Comparison of ENCODE assay signal across 29 cellular contexts in the genomic region with DNA sequence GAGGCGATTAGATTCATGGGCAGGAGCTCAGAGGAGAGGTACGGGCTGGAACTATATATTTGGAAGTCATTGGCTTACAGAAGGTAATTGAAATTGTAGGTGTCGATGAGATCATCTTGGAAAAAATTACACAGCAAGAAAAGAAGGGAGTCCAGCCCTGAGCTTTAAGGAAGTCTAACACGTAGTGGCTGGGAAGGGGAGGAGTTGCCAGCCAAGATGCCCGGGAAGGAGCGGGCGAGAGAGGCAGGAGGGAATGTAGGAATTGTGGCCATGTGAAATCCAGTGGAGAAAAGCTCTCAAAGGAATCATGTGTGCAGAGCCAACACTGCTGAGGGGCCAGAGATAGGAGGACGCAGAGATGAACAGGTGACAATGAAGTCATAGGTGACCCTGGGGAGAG. TPM values are rescaled to one million over a fixed set of nuclear protein-coding genes. Genes with fewer than 3 reads are reported as not detected.
DNase-seq lines count a peak whose midpoint lies in the region; ATAC-seq, FAIRE-seq and TF ChIP-seq lines count a peak whose summit lies in the region.
"Had no signal": no experiment of that assay in that cellular context is flagged by ENCODE, and none has a peak within 500 bp of the region (broad histone marks: within the 10 kb centered on the region; RNA-seq: fewer than 3 reads in every experiment).

No MANE protein-coding gene starts in this region.

- no peaks in the 10 kb centered on the region for H3K36me3 Mint-ChIP-seq in stimulated activated naive CD8-positive, alpha-beta T cell treated with anti-CD3 and anti-CD28 coated beads, Interleukin-15, Interleukin-2, amounts not matched to agents 100 ng/mL and 50 ng/mL, for 24 hours (ENCODE audit: low read depth)
- H3K36me3 Mint-ChIP-seq in astrocyte (ENCODE audit: low read depth, unreplicated experiment): no peaks in the 10 kb centered on the region
- no peaks in the 10 kb centered on the region for H3K36me3 Mint-ChIP-seq in Calu3 (ENCODE audit: insufficient read depth, unreplicated experiment)
- H3K36me3 Mint-ChIP-seq: CD8-positive, alpha-beta memory T cell; immature natural killer cell; naive thymus-derived CD8-positive, alpha-beta T cell; WTC11 had no signal

- ATAC-seq in stimulated activated naive CD8-positive, alpha-beta T cell treated with anti-CD3 and anti-CD28 coated beads, Interleukin-15, Interleukin-2, amounts not matched to agents 100 U/mL and 50 U/mL, for 24 hours: no peak
- no peak for ATAC-seq in GM18519 (IDR thresholded peaks at IDR 0.05; ENCODE audit: low FRiP score, unreplicated experiment)
- ATAC-seq: activated T-cell treated with anti-CD3 and anti-CD28 coated beads, Interleukin-2, amount 50 U/mL, for 72 hours; effector memory CD8-positive, alpha-beta T cell; gastrocnemius medialis; naive thymus-derived CD8-positive, alpha-beta T cell; WTC11 had no signal

- TF ChIP-seq CTCF in astrocyte (IDR thresholded peaks at IDR 0.05; ENCODE audit: insufficient read depth, low read depth, low read length): no peak
- TF ChIP-seq CTCF in Calu3 (IDR thresholded peaks at IDR 0.05; ENCODE audit: unreplicated experiment): no peak

- peaks cover 71% of the 10 kb centered on the region for H3K4me1 Mint-ChIP-seq in stimulated activated naive CD8-positive, alpha-beta T cell treated with anti-CD3 and anti-CD28 coated beads, Interleukin-15, Interleukin-2, amounts not matched to agents 100 ng/mL and 50 ng/mL, for 24 hours (ENCODE audit: low read depth)
- peaks cover 35% of the 10 kb centered on the region for H3K4me1 Mint-ChIP-seq in astrocyte (ENCODE audit: low read depth, unreplicated experiment)
- peaks cover 14% of the 10 kb centered on the region for H3K4me1 Mint-ChIP-seq in Calu3 (ENCODE audit: low read depth, unreplicated experiment)

- intact Hi-C loops in Calu3 (cut with micrococcal nuclease; ENCODE audit: unreplicated experiment): no loop called here

- no peak overlapping the region for H3K4me3 ChIP-seq in astrocyte (ENCODE audit: insufficient read depth, low read depth, low read length)
- peak overlapping the region; percentile 58 to 65 for H3K4me3 ChIP-seq in mucosa of rectum (ENCODE audit: low read length in 2 of 2)
- H3K4me3 ChIP-seq: adrenal gland, gastrocnemius medialis, left ventricle myocardium inferior, MG63, ovary had no signal

- H3K4me2 ChIP-seq in astrocyte (ENCODE audit: low read length): no peak overlapping the region

- H3K27ac ChIP-seq in astrocyte (ENCODE audit: low read depth, low read length): no peak overlapping the region
- H3K27ac ChIP-seq in mucosa of rectum (ENCODE audit: low read depth in 2 of 2, low read length in 2 of 2): peak overlapping the region; percentile 62 to 68
- H3K27ac ChIP-seq: adrenal gland, brain microvascular endothelial cell, gastrocnemius medialis, left ventricle myocardium inferior, ovary had no signal

- H3K79me2 ChIP-seq in astrocyte (ENCODE audit: insufficient read depth, low read length): no peaks in the 10 kb centered on the region

- CTCF ChIA-PET in Calu3 (lab: Charles Lee): no interaction called here

- BruUV-seq in Calu3 (replicated peaks; lab: Mats Ljungman, UMichigan): no TSS peak

- no peak for DNase-seq in stimulated activated naive CD8-positive, alpha-beta T cell treated with anti-CD3 and anti-CD28 coated beads, Interleukin-15, Interleukin-2, amounts not matched to agents 100 U/mL and 50 U/mL, for 24 hours
- no peak for DNase-seq in astrocyte (ENCODE audit: low read depth)
- DNase-seq in NOMO-1 treated with dmso at 0.1 percent for 144 hours (lab: John Stamatoyannopoulos, UW; ENCODE audit: unreplicated experiment): no peak
- no peak for DNase-seq in Calu3
- DNase-seq: activated T-cell treated with anti-CD3 and anti-CD28 coated beads, Interleukin-2, amount 50 U/mL, for 72 hours; adrenal gland; brain microvascular endothelial cell; CD8-positive, alpha-beta memory T cell; DMS153; effector memory CD8-positive, alpha-beta T cell; gastrocnemius medialis; hippocampal formation; immature natural killer cell; left ventricle myocardium inferior; MG63; naive thymus-derived CD8-positive, alpha-beta T cell; NCI-H1417; NCI-H2081; NCI-H345; NCI-H774; ovary; retina; T1000 had no signal

- H3K9me3 Mint-ChIP-seq in stimulated activated naive CD8-positive, alpha-beta T cell treated with anti-CD3 and anti-CD28 coated beads, Interleukin-15, Interleukin-2, amounts not matched to agents 100 ng/mL and 50 ng/mL, for 24 hours: no peaks in the 10 kb centered on the region
- H3K9me3 Mint-ChIP-seq in astrocyte (ENCODE audit: unreplicated experiment): no peaks in the 10 kb centered on the region
- no peaks in the 10 kb centered on the region for H3K9me3 Mint-ChIP-seq in Calu3 (ENCODE audit: low read depth, unreplicated experiment)
- H3K9me3 Mint-ChIP-seq: activated T-cell treated with anti-CD3 and anti-CD28 coated beads, Interleukin-2, amount 50 U/mL, for 72 hours; CD8-positive, alpha-beta memory T cell; effector memory CD8-positive, alpha-beta T cell; immature natural killer cell; naive thymus-derived CD8-positive, alpha-beta T cell; WTC11 had no signal

- H3K27ac Mint-ChIP-seq in stimulated activated naive CD8-positive, alpha-beta T cell treated with anti-CD3 and anti-CD28 coated beads, Interleukin-15, Interleukin-2, amounts not matched to agents 100 ng/mL and 50 ng/mL, for 24 hours: peak overlapping the region; percentile 92
- H3K27ac Mint-ChIP-seq in astrocyte (ENCODE audit: unreplicated experiment): peak overlapping the region; percentile 41
- H3K27ac Mint-ChIP-seq in Calu3 (ENCODE audit: unreplicated experiment): no peak overlapping the region
- H3K27ac Mint-ChIP-seq: activated T-cell treated with anti-CD3 and anti-CD28 coated beads, Interleukin-2, amount 50 U/mL, for 72 hours; effector memory CD8-positive, alpha-beta T cell; immature natural killer cell; WTC11 had no signal

- H3K27me3 ChIP-seq in astrocyte (ENCODE audit: insufficient read depth, low read length): no peaks in the 10 kb centered on the region
- no peaks in the 10 kb centered on the region for H3K27me3 ChIP-seq in mucosa of rectum (ENCODE audit: control insufficient read depth in 2 of 2, insufficient read depth in 2 of 2, low read length in 2 of 2)
- H3K27me3 ChIP-seq: adrenal gland, brain microvascular endothelial cell, gastrocnemius medialis, MG63, ovary had no signal

- H3K4me1 ChIP-seq in astrocyte (ENCODE audit: insufficient read depth, low read length) (peaks cover 24% of the 10 kb centered on the region), mucosa of rectum (ENCODE audit: control insufficient read depth in 2 of 2, insufficient read depth in 2 of 2, low read length in 2 of 2) (peaks cover 0 to 7% of the 10 kb centered on the region in 2 donors)
- H3K4me1 ChIP-seq: gastrocnemius medialis had no signal

- no peak overlapping the region for H3K9ac ChIP-seq in astrocyte (ENCODE audit: low read length)
- peak overlapping the region; percentile 15 to 50 for H3K9ac ChIP-seq in mucosa of rectum (ENCODE audit: low read depth in 1 of 2, low read length in 2 of 2)

- FAIRE-seq in astrocyte (lab: Jason Lieb, UNC): no peak

- H3K36me3 ChIP-seq in astrocyte (ENCODE audit: insufficient read depth, low read length): no peaks in the 10 kb centered on the region
- no peaks in the 10 kb centered on the region for H3K36me3 ChIP-seq in mucosa of rectum (ENCODE audit: control insufficient read depth in 2 of 2, insufficient read depth in 2 of 2, low read length in 2 of 2)
- H3K36me3 ChIP-seq: adrenal gland, brain microvascular endothelial cell, gastrocnemius medialis, left ventricle myocardium inferior, MG63, ovary had no signal

- peak overlapping the region; percentile 56 for H3K4me3 Mint-ChIP-seq in stimulated activated naive CD8-positive, alpha-beta T cell treated with anti-CD3 and anti-CD28 coated beads, Interleukin-15, Interleukin-2, amounts not matched to agents 100 ng/mL and 50 ng/mL, for 24 hours
- H3K4me3 Mint-ChIP-seq in astrocyte (ENCODE audit: unreplicated experiment): no peak overlapping the region
- no peak overlapping the region for H3K4me3 Mint-ChIP-seq in Calu3 (ENCODE audit: low read depth, unreplicated experiment)
- H3K4me3 Mint-ChIP-seq: CD8-positive, alpha-beta memory T cell; effector memory CD8-positive, alpha-beta T cell; immature natural killer cell; naive thymus-derived CD8-positive, alpha-beta T cell; WTC11 had no signal

- no peaks in the 10 kb centered on the region for H4K20me1 ChIP-seq in astrocyte (ENCODE audit: insufficient read depth, low read length)

- no peak overlapping the region for H2AFZ ChIP-seq in astrocyte (ENCODE audit: low read depth, low read length)

- no peaks in the 10 kb centered on the region for H3K9me3 ChIP-seq in astrocyte (ENCODE audit: insufficient read depth, low read depth, low read length)
- no peaks in the 10 kb centered on the region for H3K9me3 ChIP-seq in mucosa of rectum (ENCODE audit: control insufficient read depth in 2 of 2, low read length in 2 of 2)
- H3K9me3 ChIP-seq: adrenal gland, gastrocnemius medialis, left ventricle myocardium inferior, MG63, ovary had no signal

- H3K27me3 Mint-ChIP-seq in stimulated activated naive CD8-positive, alpha-beta T cell treated with anti-CD3 and anti-CD28 coated beads, Interleukin-15, Interleukin-2, amounts not matched to agents 100 ng/mL and 50 ng/mL, for 24 hours: no peaks in the 10 kb centered on the region
- H3K27me3 Mint-ChIP-seq in astrocyte (ENCODE audit: low read depth, unreplicated experiment) (no peaks in the 10 kb centered on the region), Calu3 (ENCODE audit: unreplicated experiment) (no peaks in the 10 kb centered on the region)
- H3K27me3 Mint-ChIP-seq: CD8-positive, alpha-beta memory T cell; effector memory CD8-positive, alpha-beta T cell; naive thymus-derived CD8-positive, alpha-beta T cell had no signal

RNA-seq across cellular contexts. Expression of a gene that starts 25.6 kb away (rescaled TPM):
- total RNA-seq in astrocyte: not detected in 2 replicates
- total RNA-seq in Calu3 (2022): not detected in 2 replicates
- total RNA-seq: activated T-cell treated with anti-CD3 and anti-CD28 coated beads, Interleukin-2, amount 50 U/mL, for 72 hours; adrenal gland; CD8-positive, alpha-beta memory T cell; G401; gastrocnemius medialis; HT-29; left ventricle myocardium inferior; naive thymus-derived CD8-positive, alpha-beta T cell; ovary; WTC11 had no signal

RNA-seq across cellular contexts. Expression of a gene that starts 34.3 kb away (rescaled TPM):
- total RNA-seq in astrocyte (not detected in 2 replicates), Calu3 (2022) (not detected in 2 replicates)
- total RNA-seq: activated T-cell treated with anti-CD3 and anti-CD28 coated beads, Interleukin-2, amount 50 U/mL, for 72 hours; CD8-positive, alpha-beta memory T cell; G401; gastrocnemius medialis; left ventricle myocardium inferior; naive thymus-derived CD8-positive, alpha-beta T cell; WTC11 had no signal

RNA-seq across cellular contexts. Expression of a gene that starts 58.6 kb away (rescaled TPM):
- total RNA-seq in astrocyte (84.1 and 87.9 TPM in 2 replicates), Calu3 (2022) (115 and 126 TPM in 2 replicates)
